ENCODE assay signal across 8 cellular contexts in genomic region chr19:7681336-7682174, GRCh38. TPM values are rescaled to one million over a fixed set of nuclear protein-coding genes. Genes with fewer than 3 reads are reported as not detected.
DNase-seq lines count a peak whose midpoint lies in the region; ATAC-seq and TF ChIP-seq lines count a peak whose summit lies in the region.

No MANE protein-coding gene starts in this region.

- peak overlapping the region; percentile 92 to 94 (median 93) for H3K4me3 Mint-ChIP-seq in nephron

- ATAC-seq in HG02759 (IDR thresholded peaks at IDR 0.05; ENCODE audit: unreplicated experiment) (peak; percentile 14), GM19023 (IDR thresholded peaks at IDR 0.05; ENCODE audit: unreplicated experiment) (no peak)

- TF ChIP-seq CTCF in fibroblast of the aortic adventitia (IDR thresholded peaks at IDR 0.05; ENCODE audit: insufficient read depth, low read length): peak; percentile 75
- peak; percentile 29 to 42 (median 40) for TF ChIP-seq CTCF in nephron (IDR thresholded peaks at IDR 0.05; ENCODE audit: unreplicated experiment in 3 of 3)

- peak overlapping the region; percentile 58 to 83 (median 72) for H3K27ac Mint-ChIP-seq in nephron

- H3K36me3 Mint-ChIP-seq in nephron (ENCODE audit: low read depth): peaks cover 19% of the 10 kb centered on the region

- DNase-seq in COLO668 (lab: John Stamatoyannopoulos, UW; ENCODE audit: unreplicated experiment): peak; percentile 54
- peak; percentile 74 for DNase-seq in RPMI8226
- DNase-seq in activated T-helper 9 cell treated with anti-CD3 and anti-CD28 coated beads, Interleukin-2, amount 50 U/mL, for 16 hours (ENCODE audit: low read depth): peak; percentile 73
- peak; percentile 74 for DNase-seq in fibroblast of the aortic adventitia (ENCODE audit: low read depth)
- peak; percentile 84 for DNase-seq in stimulated activated naive CD4-positive, alpha-beta T cell treated with Interleukin-2 at 50 U/mL for 16 hours (lab: John Stamatoyannopoulos, UW)

- peaks cover 11% of the 10 kb centered on the region for H3K27me3 Mint-ChIP-seq in nephron (ENCODE audit: low read depth)

- peaks cover 6% of the 10 kb centered on the region for H3K4me1 Mint-ChIP-seq in nephron

- H3K9me3 Mint-ChIP-seq in nephron: no peaks in the 10 kb centered on the region

- peak overlapping the region; percentile 89 for H3K4me3 ChIP-seq in fibroblast of the aortic adventitia (ENCODE audit: low read depth, low read length)

RNA-seq across cellular contexts. Expression of gene TRAPPC5, which starts 0.9 kb away (rescaled TPM):
- total RNA-seq in fibroblast of the aortic adventitia (ENCODE audit: low replicate concordance): 26.3 and 38.8 TPM in 2 replicates

RNA-seq across cellular contexts. Expression of gene MCEMP1, which starts 4.7 kb away (rescaled TPM):
- total RNA-seq in fibroblast of the aortic adventitia (ENCODE audit: low replicate concordance): not detected in 2 replicates

RNA-seq across cellular contexts. Expression of gene RETN, which starts 12.7 kb away (rescaled TPM):
- not detected in 2 replicates for total RNA-seq in fibroblast of the aortic adventitia (ENCODE audit: low replicate concordance)

RNA-seq across cellular contexts. Expression of gene FCER2, which starts 20.4 kb away (rescaled TPM):
- total RNA-seq in fibroblast of the aortic adventitia (ENCODE audit: low replicate concordance): not detected in 2 replicates

RNA-seq across cellular contexts. Expression of gene STXBP2, which starts 44.6 kb away (rescaled TPM):
- 0.90 and 2.8 TPM in 2 replicates for total RNA-seq in fibroblast of the aortic adventitia (ENCODE audit: low replicate concordance)
